Comparison of ENCODE assay signal across 19 cellular contexts in the genomic region with DNA sequence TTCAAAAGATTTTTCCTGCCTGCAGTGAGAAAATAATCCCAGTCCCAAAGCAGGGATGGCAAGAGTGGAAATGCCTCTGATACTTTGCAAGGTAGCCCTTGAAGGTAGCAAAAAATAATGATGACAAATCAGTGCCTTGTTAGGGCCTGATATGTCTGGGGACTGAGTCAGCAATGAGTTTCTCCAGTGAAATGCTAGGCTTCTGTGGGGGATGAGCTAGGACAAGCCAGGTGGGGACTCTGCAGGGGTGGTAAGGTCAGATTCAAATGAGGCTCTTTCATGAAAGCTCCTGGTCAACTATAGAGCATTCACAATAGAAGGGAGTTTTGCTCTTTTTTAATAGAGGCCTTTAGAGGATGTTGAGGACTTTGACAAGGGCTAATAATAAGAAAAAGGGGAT.
DNase-seq lines count a peak whose midpoint lies in the region; ATAC-seq and TF ChIP-seq lines count a peak whose summit lies in the region.
"Had no signal": no experiment of that assay in that cellular context is flagged by ENCODE, and none has a peak within 500 bp of the region (broad histone marks: within the 10 kb centered on the region; RNA-seq: fewer than 3 reads in every experiment).

No MANE protein-coding gene starts in this region.

- TF ChIP-seq CTCF in natural killer cell (IDR thresholded peaks at IDR 0.05) (no peak), PC-3 (conservative IDR thresholded peaks at IDR 0.05; ENCODE audit: low read depth, low read length) (no peak), fibroblast of mammary gland (conservative IDR thresholded peaks at IDR 0.05; ENCODE audit: control insufficient read depth, insufficient read depth, low read depth, low read length) (no peak), left lung (IDR thresholded peaks at IDR 0.05) (no peak)

- H3K79me2 ChIP-seq in PC-3 (ENCODE audit: low read length) = no peaks in the 10 kb centered on the region

- H3K27ac Mint-ChIP-seq in natural killer cell treated with Interleukin-12 subunit alpha and Interleukin-12 subunit beta and Interleukin-15 and Interleukin-18, amount 100 ng/mL, for 72 hours = peak overlapping the region; percentile 89 to 95
- no peak overlapping the region for H3K27ac Mint-ChIP-seq in natural killer cell
- H3K27ac Mint-ChIP-seq: mesothelial cell of epicardium; stimulated activated effector memory CD8-positive, alpha-beta T cell treated with anti-CD3 and anti-CD28 coated beads, Interleukin-12 subunit alpha, Interleukin-12 subunit beta, amount 100 ng/mL, for 72 hours had no signal

- no peak overlapping the region for H2AFZ ChIP-seq in PC-3 (ENCODE audit: low read length)

- BruUV-seq in PC-3 (replicated peaks; lab: Mats Ljungman, UMichigan) = no TSS peak

- H3K4me1 ChIP-seq in PC-3 (ENCODE audit: insufficient read depth, low read length) = peaks cover 39% of the 10 kb centered on the region
- peaks cover 17 to 27% of the 10 kb centered on the region in 2 donors for H3K4me1 ChIP-seq in left lung
- peaks cover 11% of the 10 kb centered on the region for H3K4me1 ChIP-seq in right cardiac atrium (ENCODE audit: control insufficient read depth, insufficient read depth, low read length)

- POLR2A ChIA-PET in PC-3 (lab: Charles Lee; ENCODE audit: unreplicated experiment) = no interaction called here

- peak overlapping the region; percentile 95 for H3K27ac ChIP-seq in PC-3 (ENCODE audit: low read length)
- no peak overlapping the region for H3K27ac ChIP-seq in left lung
- H3K27ac ChIP-seq in right cardiac atrium (ENCODE audit: low read length) = no peak overlapping the region
- H3K27ac ChIP-seq: KMS-11 had no signal

- H3K4me3 ChIP-seq in PC-3 (ENCODE audit: low read length) (no peak overlapping the region), fibroblast of mammary gland (ENCODE audit: control insufficient read depth, low read depth, low read length) (no peak overlapping the region), left lung (no peak overlapping the region), right cardiac atrium (ENCODE audit: low read length) (no peak overlapping the region)
- H3K4me3 ChIP-seq: pancreas, skin epidermis, transverse colon had no signal

- no peak for DNase-seq in natural killer cell treated with Interleukin-12 subunit alpha and Interleukin-12 subunit beta and Interleukin-15 and Interleukin-18, amount 100 ng/mL, for 72 hours (ENCODE audit: low spot score)
- DNase-seq in natural killer cell (no peak), PC-3 (peak; percentile 57), fibroblast of mammary gland (ENCODE audit: low read depth) (peak; percentile 53), HT-29 (ENCODE audit: low spot score) (no peak), left lung (no peak), right cardiac atrium (no peak)
- DNase-seq: activated gamma-delta T cell treated with Interleukin-2 at 50 U/mL for 16 hours; DMS 273 treated with DMSO at 0.1 percent for 48 hours; effector memory CD8-positive, alpha-beta T cell; foreskin melanocyte; NCI-H446; pancreas; transverse colon had no signal

- peak overlapping the region; percentile 23; the same call in 1 of the 2 replicates for H3K4me2 ChIP-seq in PC-3 (ENCODE audit: low read length)
- H3K4me2 ChIP-seq: KMS-11 had no signal

- no peaks in the 10 kb centered on the region for H3K36me3 ChIP-seq in PC-3 (ENCODE audit: low read depth, low read length)
- no peaks in the 10 kb centered on the region for H3K36me3 ChIP-seq in left lung
- H3K36me3 ChIP-seq: pancreas, transverse colon had no signal

- peaks cover 9% of the 10 kb centered on the region for H3K36me3 Mint-ChIP-seq in natural killer cell treated with Interleukin-12 subunit alpha and Interleukin-12 subunit beta and Interleukin-15 and Interleukin-18, amount 100 ng/mL, for 72 hours
- H3K36me3 Mint-ChIP-seq in natural killer cell = no peaks in the 10 kb centered on the region
- H3K36me3 Mint-ChIP-seq: stimulated activated effector memory CD8-positive, alpha-beta T cell treated with anti-CD3 and anti-CD28 coated beads, Interleukin-12 subunit alpha, Interleukin-12 subunit beta, amount 100 ng/mL, for 72 hours had no signal

- no peaks in the 10 kb centered on the region for H3K9me2 ChIP-seq in PC-3 (replicated peaks; ENCODE audit: low read length)

- H3K27me3 Mint-ChIP-seq in natural killer cell treated with Interleukin-12 subunit alpha and Interleukin-12 subunit beta and Interleukin-15 and Interleukin-18, amount 100 ng/mL, for 72 hours = peaks cover 3 to 7% of the 10 kb centered on the region in 2 donors
- peaks cover 3 to 6% of the 10 kb centered on the region in 2 donors for H3K27me3 Mint-ChIP-seq in natural killer cell (ENCODE audit: low read depth in 2 of 2)
- H3K27me3 Mint-ChIP-seq: effector memory CD8-positive, alpha-beta T cell had no signal

- H3K27me3 ChIP-seq in PC-3 (ENCODE audit: low read length) (no peaks in the 10 kb centered on the region), left lung (no peaks in the 10 kb centered on the region), right cardiac atrium (ENCODE audit: control insufficient read depth, insufficient read depth) (no peaks in the 10 kb centered on the region)
- H3K27me3 ChIP-seq: pancreas, transverse colon had no signal

- no peak for ATAC-seq in natural killer cell treated with Interleukin-12 subunit alpha and Interleukin-12 subunit beta and Interleukin-15 and Interleukin-18, amount 100 ng/mL, for 72 hours
- ATAC-seq in natural killer cell (no peak), PC-3 (no peak), GM18858 (IDR thresholded peaks at IDR 0.05; ENCODE audit: unreplicated experiment) (no peak), left lung (no peak), right cardiac atrium (no peak)
- ATAC-seq: effector memory CD8-positive, alpha-beta T cell; stimulated activated effector memory CD8-positive, alpha-beta T cell treated with anti-CD3 and anti-CD28 coated beads, Interleukin-12 subunit alpha, Interleukin-12 subunit beta, amount 100 ng/mL, for 72 hours had no signal

- no peak overlapping the region for H3K4me3 Mint-ChIP-seq in natural killer cell treated with Interleukin-12 subunit alpha and Interleukin-12 subunit beta and Interleukin-15 and Interleukin-18, amount 100 ng/mL, for 72 hours
- H3K4me3 Mint-ChIP-seq in natural killer cell = no peak overlapping the region
- H3K4me3 Mint-ChIP-seq: effector memory CD8-positive, alpha-beta T cell; mesothelial cell of epicardium; stimulated activated effector memory CD8-positive, alpha-beta T cell treated with anti-CD3 and anti-CD28 coated beads, Interleukin-12 subunit alpha, Interleukin-12 subunit beta, amount 100 ng/mL, for 72 hours had no signal

- CTCF ChIA-PET in PC-3 (lab: Charles Lee) = no interaction called here

- intact Hi-C loops in natural killer cell (cut with micrococcal nuclease) (no loop called here), PC-3 (cut with micrococcal nuclease) (loop anchor here (5.0 kb wide), 2 partner anchors 72 to 132 kb away; no protein-coding TSS in a partner anchor), left lung (cut with DNase I) (no loop called here), right cardiac atrium (cut with DNase I) (no loop called here)

- H3K9ac ChIP-seq in PC-3 (ENCODE audit: low read length) = peak overlapping the region; percentile 1; the same call in 1 of the 2 replicates
- H3K9ac ChIP-seq: KMS-11 had no signal

- peaks cover 14% of the 10 kb centered on the region for H3F3A ChIP-seq in PC-3 (ENCODE audit: low read length, unreplicated experiment)

- H4K20me1 ChIP-seq in PC-3 (ENCODE audit: low read length) = no peaks in the 10 kb centered on the region

- H3K4me1 Mint-ChIP-seq in natural killer cell treated with Interleukin-12 subunit alpha and Interleukin-12 subunit beta and Interleukin-15 and Interleukin-18, amount 100 ng/mL, for 72 hours (ENCODE audit: low read depth in 2 of 2) = peaks cover 40% of the 10 kb centered on the region in 2 donors
- peaks cover 14% of the 10 kb centered on the region in 2 donors for H3K4me1 Mint-ChIP-seq in natural killer cell

- H3K9me3 Mint-ChIP-seq in natural killer cell treated with Interleukin-12 subunit alpha and Interleukin-12 subunit beta and Interleukin-15 and Interleukin-18, amount 100 ng/mL, for 72 hours = no peaks in the 10 kb centered on the region
- H3K9me3 Mint-ChIP-seq in natural killer cell = no peaks in the 10 kb centered on the region
- H3K9me3 Mint-ChIP-seq: effector memory CD8-positive, alpha-beta T cell had no signal

- H3K9me3 ChIP-seq in PC-3 (ENCODE audit: low read length) (no peaks in the 10 kb centered on the region), left lung (no peaks in the 10 kb centered on the region), right cardiac atrium (ENCODE audit: control insufficient read depth, low read length) (no peaks in the 10 kb centered on the region)
- H3K9me3 ChIP-seq: pancreas, transverse colon had no signal

Comparison
In these comparisons a context has a peak if more than half of its experiments do, and no peak if none do; other contexts are left out.
1. H3K27ac Mint-ChIP-seq: peak in natural killer cell treated with Interleukin-12 subunit alpha and Interleukin-12 subunit beta and Interleukin-15 and Interleukin-18, amount 100 ng/mL, for 72 hours (2 of 2); none in natural killer cell (0 of 2).
2. DNase-seq: peak in PC-3 (single experiment) and fibroblast of mammary gland (single experiment); none in natural killer cell treated with Interleukin-12 subunit alpha and Interleukin-12 subunit beta and Interleukin-15 and Interleukin-18, amount 100 ng/mL, for 72 hours (single experiment), natural killer cell (single experiment), HT-29 (single experiment), left lung (0 of 2) and right cardiac atrium (0 of 3).